1 cellular context compared by ENCODE assay signal in genomic region chr5:124661317-124662141, GRCh38.
TF ChIP-seq lines count a peak whose summit lies in the region.

No MANE protein-coding gene starts in this region.

TF ChIP-seq in HepG2, 621 proteins besides CTCF, POLR2A, EP300 and RAD21 (continued from another document and continues in another):
- TF ChIP-seq ZNF142 (CRISPR knock-in tag; IDR thresholded peaks at IDR 0.05) (peak; percentile 43; the same call in 1 of the 2 replicates), NFIC (IDR thresholded peaks at IDR 0.05; ENCODE audit: low read length) (peak; percentile 97), MEF2D (CRISPR knock-in tag; IDR thresholded peaks at IDR 0.05) (peak; percentile 98), LCORL (IDR thresholded peaks at IDR 0.05) (no peak), LCORL (CRISPR knock-in tag; IDR thresholded peaks at IDR 0.05) (peak; percentile 63; the same call in 1 of the 2 replicates), SUZ12 (IDR thresholded peaks at IDR 0.05; ENCODE audit: low read depth, low read length) (no peak), ZMYM4 (CRISPR knock-in tag; IDR thresholded peaks at IDR 0.05) (peak; percentile 60; the same call in 1 of the 2 replicates), WIZ (CRISPR knock-in tag; IDR thresholded peaks at IDR 0.05) (no peak), XRCC5 (optimal IDR thresholded peaks at IDR 0.05; ENCODE audit: low read length) (peak; percentile 58), ZSCAN9 (CRISPR knock-in tag; IDR thresholded peaks at IDR 0.05; ENCODE audit: borderline replicate concordance) (peak; percentile 59; the same call in 1 of the 2 replicates), HNRNPUL1 (IDR thresholded peaks at IDR 0.05; ENCODE audit: low read depth, low read length) (peak; percentile 91), ZNF124 (CRISPR knock-in tag; IDR thresholded peaks at IDR 0.05) (no peak), BRCA1 (CRISPR knock-in tag; IDR thresholded peaks at IDR 0.05) (peak; percentile 64; the same call in 1 of the 2 replicates), ZBTB33 (CRISPR knock-in tag; IDR thresholded peaks at IDR 0.05) (peak; percentile 16; the same call in 1 of the 2 replicates), SOX6 (IDR thresholded peaks at IDR 0.05) (no peak), SOX6 (CRISPR knock-in tag; IDR thresholded peaks at IDR 0.05) (peak; percentile 99), JUN (CRISPR knock-in tag; IDR thresholded peaks at IDR 0.05) (peak; percentile 88), MIER3 (CRISPR knock-in tag; IDR thresholded peaks at IDR 0.05; ENCODE audit: borderline replicate concordance) (peak; percentile 91; the same call in 1 of the 2 replicates), ZNF816 (CRISPR knock-in tag; IDR thresholded peaks at IDR 0.05; ENCODE audit: borderline replicate concordance) (no peak), GATAD2A (CRISPR knock-in tag; IDR thresholded peaks at IDR 0.05) (peak; percentile 97), HOXA3 (CRISPR knock-in tag; IDR thresholded peaks at IDR 0.05) (peak; percentile 80), ATF7 (IDR thresholded peaks at IDR 0.05) (peak; percentile 74), ATF7 (CRISPR knock-in tag; IDR thresholded peaks at IDR 0.05) (peak; percentile 78; the same call in 1 of the 2 replicates), TCF7 (IDR thresholded peaks at IDR 0.05; ENCODE audit: low read depth) (peak; percentile 85), MLX (CRISPR knock-in tag; IDR thresholded peaks at IDR 0.05) (0 out of 2 replicates have a peak, but pooled peaks have one; percentile 25), ZBTB7B (CRISPR knock-in tag; IDR thresholded peaks at IDR 0.05) (peak; percentile 68), ZNF878 (CRISPR knock-in tag; IDR thresholded peaks at IDR 0.05) (peak; percentile 87; the same call in 1 of the 2 replicates), ZNF232 (CRISPR knock-in tag; IDR thresholded peaks at IDR 0.05; ENCODE audit: borderline replicate concordance) (peak; percentile 64; the same call in 1 of the 2 replicates), ZMYM3 (CRISPR knock-in tag; IDR thresholded peaks at IDR 0.05) (peak; percentile 24; the same call in 1 of the 2 replicates), ZNF703 (CRISPR knock-in tag; IDR thresholded peaks at IDR 0.05; ENCODE audit: borderline replicate concordance) (peak; percentile 91), ATF1 (CRISPR knock-in tag; IDR thresholded peaks at IDR 0.05) (peak; percentile 59), FOXJ3 (CRISPR knock-in tag; IDR thresholded peaks at IDR 0.05; ENCODE audit: borderline replicate concordance) (peak; percentile 97), ZNF614 (CRISPR knock-in tag; IDR thresholded peaks at IDR 0.05; ENCODE audit: borderline replicate concordance) (peak; percentile 61), ZFX (CRISPR knock-in tag; IDR thresholded peaks at IDR 0.05; ENCODE audit: low read depth) (peak; percentile 33; the same call in 1 of the 2 replicates), NR2C2 (CRISPR knock-in tag; IDR thresholded peaks at IDR 0.05; ENCODE audit: borderline replicate concordance) (peak; percentile 63; the same call in 1 of the 2 replicates), FOXO1 (CRISPR knock-in tag; IDR thresholded peaks at IDR 0.05) (peak; percentile 96), ISL2 (CRISPR knock-in tag; IDR thresholded peaks at IDR 0.05) (peak; percentile 96), REST (IDR thresholded peaks at IDR 0.05; ENCODE audit: borderline replicate concordance in 1 of 2, low read depth in 1 of 2, low read length in 2 of 2) (peak in 1 of 2 experiments; percentile 73; a peak in 1 of 4 replicates)
- TF ChIP-seq, protein P1, sequence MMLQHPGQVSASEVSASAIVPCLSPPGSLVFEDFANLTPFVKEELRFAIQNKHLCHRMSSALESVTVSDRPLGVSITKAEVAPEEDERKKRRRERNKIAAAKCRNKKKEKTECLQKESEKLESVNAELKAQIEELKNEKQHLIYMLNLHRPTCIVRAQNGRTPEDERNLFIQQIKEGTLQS (CRISPR knock-in tag; IDR thresholded peaks at IDR 0.05), result peak; percentile 45; the same call in 1 of the 2 replicates
- TF ChIP-seq, protein P2, sequence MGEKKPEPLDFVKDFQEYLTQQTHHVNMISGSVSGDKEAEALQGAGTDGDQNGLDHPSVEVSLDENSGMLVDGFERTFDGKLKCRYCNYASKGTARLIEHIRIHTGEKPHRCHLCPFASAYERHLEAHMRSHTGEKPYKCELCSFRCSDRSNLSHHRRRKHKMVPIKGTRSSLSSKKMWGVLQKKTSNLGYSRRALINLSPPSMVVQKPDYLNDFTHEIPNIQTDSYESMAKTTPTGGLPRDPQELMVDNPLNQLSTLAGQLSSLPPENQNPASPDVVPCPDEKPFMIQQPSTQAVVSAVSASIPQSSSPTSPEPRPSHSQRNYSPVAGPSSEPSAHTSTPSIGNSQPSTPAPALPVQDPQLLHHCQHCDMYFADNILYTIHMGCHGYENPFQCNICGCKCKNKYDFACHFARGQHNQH (CRISPR knock-in tag; IDR thresholded peaks at IDR 0.05), result peak; percentile 92
- TF ChIP-seq, protein P3, sequence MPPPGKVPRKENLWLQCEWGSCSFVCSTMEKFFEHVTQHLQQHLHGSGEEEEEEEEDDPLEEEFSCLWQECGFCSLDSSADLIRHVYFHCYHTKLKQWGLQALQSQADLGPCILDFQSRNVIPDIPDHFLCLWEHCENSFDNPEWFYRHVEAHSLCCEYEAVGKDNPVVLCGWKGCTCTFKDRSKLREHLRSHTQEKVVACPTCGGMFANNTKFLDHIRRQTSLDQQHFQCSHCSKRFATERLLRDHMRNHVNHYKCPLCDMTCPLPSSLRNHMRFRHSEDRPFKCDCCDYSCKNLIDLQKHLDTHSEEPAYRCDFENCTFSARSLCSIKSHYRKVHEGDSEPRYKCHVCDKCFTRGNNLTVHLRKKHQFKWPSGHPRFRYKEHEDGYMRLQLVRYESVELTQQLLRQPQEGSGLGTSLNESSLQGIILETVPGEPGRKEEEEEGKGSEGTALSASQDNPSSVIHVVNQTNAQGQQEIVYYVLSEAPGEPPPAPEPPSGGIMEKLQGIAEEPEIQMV (CRISPR knock-in tag; IDR thresholded peaks at IDR 0.05; ENCODE audit: low read depth), result peak; percentile 47; the same call in 1 of the 2 replicates
- TF ChIP-seq, protein P4, sequence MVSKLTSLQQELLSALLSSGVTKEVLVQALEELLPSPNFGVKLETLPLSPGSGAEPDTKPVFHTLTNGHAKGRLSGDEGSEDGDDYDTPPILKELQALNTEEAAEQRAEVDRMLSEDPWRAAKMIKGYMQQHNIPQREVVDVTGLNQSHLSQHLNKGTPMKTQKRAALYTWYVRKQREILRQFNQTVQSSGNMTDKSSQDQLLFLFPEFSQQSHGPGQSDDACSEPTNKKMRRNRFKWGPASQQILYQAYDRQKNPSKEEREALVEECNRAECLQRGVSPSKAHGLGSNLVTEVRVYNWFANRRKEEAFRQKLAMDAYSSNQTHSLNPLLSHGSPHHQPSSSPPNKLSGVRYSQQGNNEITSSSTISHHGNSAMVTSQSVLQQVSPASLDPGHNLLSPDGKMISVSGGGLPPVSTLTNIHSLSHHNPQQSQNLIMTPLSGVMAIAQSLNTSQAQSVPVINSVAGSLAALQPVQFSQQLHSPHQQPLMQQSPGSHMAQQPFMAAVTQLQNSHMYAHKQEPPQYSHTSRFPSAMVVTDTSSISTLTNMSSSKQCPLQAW (CRISPR knock-in tag; IDR thresholded peaks at IDR 0.05), result peak; percentile 98
- TF ChIP-seq, protein P5, sequence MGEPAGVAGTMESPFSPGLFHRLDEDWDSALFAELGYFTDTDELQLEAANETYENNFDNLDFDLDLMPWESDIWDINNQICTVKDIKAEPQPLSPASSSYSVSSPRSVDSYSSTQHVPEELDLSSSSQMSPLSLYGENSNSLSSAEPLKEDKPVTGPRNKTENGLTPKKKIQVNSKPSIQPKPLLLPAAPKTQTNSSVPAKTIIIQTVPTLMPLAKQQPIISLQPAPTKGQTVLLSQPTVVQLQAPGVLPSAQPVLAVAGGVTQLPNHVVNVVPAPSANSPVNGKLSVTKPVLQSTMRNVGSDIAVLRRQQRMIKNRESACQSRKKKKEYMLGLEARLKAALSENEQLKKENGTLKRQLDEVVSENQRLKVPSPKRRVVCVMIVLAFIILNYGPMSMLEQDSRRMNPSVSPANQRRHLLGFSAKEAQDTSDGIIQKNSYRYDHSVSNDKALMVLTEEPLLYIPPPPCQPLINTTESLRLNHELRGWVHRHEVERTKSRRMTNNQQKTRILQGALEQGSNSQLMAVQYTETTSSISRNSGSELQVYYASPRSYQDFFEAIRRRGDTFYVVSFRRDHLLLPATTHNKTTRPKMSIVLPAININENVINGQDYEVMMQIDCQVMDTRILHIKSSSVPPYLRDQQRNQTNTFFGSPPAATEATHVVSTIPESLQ (CRISPR knock-in tag; conservative IDR thresholded peaks at IDR 0.05), result no peak
